In genomic region chr20:62480318-62480717, GRCh38 we compare ENCODE assay signal across 21 cellular contexts. TPM values are rescaled to one million over a fixed set of nuclear protein-coding genes. Genes with fewer than 3 reads are reported as not detected.
DNase-seq lines count a peak whose midpoint lies in the region; ATAC-seq and TF ChIP-seq lines count a peak whose summit lies in the region.
"Had no signal": no experiment of that assay in that cellular context is flagged by ENCODE, and none has a peak within 500 bp of the region (broad histone marks: within the 10 kb centered on the region; RNA-seq: fewer than 3 reads in every experiment).

No MANE protein-coding gene starts in this region.

- peaks cover 0 to 87% (median 49%) of the 10 kb centered on the region in 11 experiments; a peak in 19 of 22 replicates for H4K20me1 ChIP-seq in BLaER1 treated with 17β-estradiol and CSF1 and Interleukin-3, amounts not matched to agents 10 nM and 100 nM

- no peaks in the 10 kb centered on the region for H3K36me3 Mint-ChIP-seq in activated T-cell treated with anti-CD3 and anti-CD28 coated beads, Interleukin-2, amount 50 U/mL, for 4 hours (ENCODE audit: insufficient read depth)
- H3K36me3 Mint-ChIP-seq: CD4-positive, alpha-beta memory T cell had no signal

- no peak overlapping the region for H3K27ac ChIP-seq in BLaER1 treated with 17β-estradiol and CSF1 and Interleukin-3, amounts not matched to agents 10 nM and 100 nM
- H3K27ac ChIP-seq: HL-60 had no signal

- peaks cover 96 to 99% (median 98%) of the 10 kb centered on the region in 11 experiments for H3K27me3 ChIP-seq in BLaER1 treated with 17β-estradiol and CSF1 and Interleukin-3, amounts not matched to agents 10 nM and 100 nM

- H3K27me3 Mint-ChIP-seq in activated T-cell treated with anti-CD3 and anti-CD28 coated beads, Interleukin-2, amount 50 U/mL, for 4 hours (ENCODE audit: low read depth): peaks cover 75% of the 10 kb centered on the region

- no peak overlapping the region; a peak in 1 of 20 replicates for H3K4me3 ChIP-seq in BLaER1 treated with 17β-estradiol and CSF1 and Interleukin-3, amounts not matched to agents 10 nM and 100 nM
- no peak overlapping the region for H3K4me3 ChIP-seq in fibroblast of pulmonary artery (replicated peaks; ENCODE audit: low read depth, low read length)

- DNase-seq in NCI-H1436 (lab: John Stamatoyannopoulos, UW): peak; percentile 84
- peak; percentile 67 for DNase-seq in OCI-M2 (lab: John Stamatoyannopoulos, UW; ENCODE audit: unreplicated experiment)
- peak; percentile 33 for DNase-seq in fibroblast of pulmonary artery (ENCODE audit: low read depth)
- DNase-seq in activated T-cell treated with anti-CD3 and anti-CD28 coated beads, Interleukin-2, amount 50 U/mL, for 4 hours: no peak
- no peak for DNase-seq in GM03348 (ENCODE audit: low spot score)
- no peak for DNase-seq in nucleus accumbens (lab: John Stamatoyannopoulos, UW)
- DNase-seq: AML-193; CD4-positive, alpha-beta memory T cell; GOT3; KG1; NCI-H1092 treated with DMSO at 0.1 percent for 48 hours; NCI-H2081; NCI-H774; SIG-M5 had no signal

- ATAC-seq in activated T-cell treated with anti-CD3 and anti-CD28 coated beads, Interleukin-2, amount 50 U/mL, for 4 hours: no peak

- no peaks in the 10 kb centered on the region for H3K36me3 ChIP-seq in BLaER1 treated with 17β-estradiol and CSF1 and Interleukin-3, amounts not matched to agents 10 nM and 100 nM

- no peaks in the 10 kb centered on the region for H3K9me3 ChIP-seq in BLaER1 treated with 17β-estradiol and CSF1 and Interleukin-3, amounts not matched to agents 10 nM and 100 nM (replicated peaks in 1 of 11)

- H3K4me2 ChIP-seq in BLaER1 treated with 17β-estradiol and CSF1 and Interleukin-3, amounts not matched to agents 10 nM and 100 nM: peak overlapping the region; percentile 40 to 98 (median 84)

- H3K4me1 ChIP-seq in BLaER1 treated with 17β-estradiol and CSF1 and Interleukin-3, amounts not matched to agents 10 nM and 100 nM: peaks cover 26 to 69% (median 47%) of the 10 kb centered on the region in 10 experiments

- no peak overlapping the region for H3K4me3 Mint-ChIP-seq in activated T-cell treated with anti-CD3 and anti-CD28 coated beads, Interleukin-2, amount 50 U/mL, for 4 hours
- H3K4me3 Mint-ChIP-seq: CD4-positive, alpha-beta memory T cell had no signal

- peak overlapping the region in 5 of 11 experiments; percentile 1 to 48 (median 32); a peak in 3 of 22 replicates for H3K9ac ChIP-seq in BLaER1 treated with 17β-estradiol and CSF1 and Interleukin-3, amounts not matched to agents 10 nM and 100 nM

- TF ChIP-seq CTCF in fibroblast of pulmonary artery (IDR thresholded peaks at IDR 0.05; ENCODE audit: low read length, missing control alignments): no peak

- H3K9me3 Mint-ChIP-seq in activated T-cell treated with anti-CD3 and anti-CD28 coated beads, Interleukin-2, amount 50 U/mL, for 4 hours: no peaks in the 10 kb centered on the region
- H3K9me3 Mint-ChIP-seq: CD4-positive, alpha-beta memory T cell had no signal

- peaks cover 10% of the 10 kb centered on the region for H3K4me1 Mint-ChIP-seq in activated T-cell treated with anti-CD3 and anti-CD28 coated beads, Interleukin-2, amount 50 U/mL, for 4 hours (ENCODE audit: low read depth)

RNA-seq across cellular contexts. Expression of gene GATA5, which starts 4.5 kb away (rescaled TPM):
- not detected for total RNA-seq in activated T-cell treated with anti-CD3 and anti-CD28 coated beads, Interleukin-2, amount 50 U/mL, for 4 hours
- total RNA-seq: A673; CD4-positive, alpha-beta memory T cell; Daoy; M059J; RPMI7951 had no signal

RNA-seq across cellular contexts. Expression of gene RBBP8NL, which starts 53.0 kb away (rescaled TPM):
- not detected for total RNA-seq in activated T-cell treated with anti-CD3 and anti-CD28 coated beads, Interleukin-2, amount 50 U/mL, for 4 hours
- total RNA-seq: A673; CD4-positive, alpha-beta memory T cell; Daoy; M059J; NCI-H460; RPMI7951 had no signal

Comparison
In these comparisons a context has a peak if more than half of its experiments do, and no peak if none do; other contexts are left out.
1. DNase-seq: peak in NCI-H1436 (single experiment), OCI-M2 (single experiment) and fibroblast of pulmonary artery (single experiment); none in activated T-cell treated with anti-CD3 and anti-CD28 coated beads, Interleukin-2, amount 50 U/mL, for 4 hours (single experiment), GM03348 (single experiment) and nucleus accumbens (0 of 56).